Comparison of ENCODE assay signal across 35 cellular contexts in genomic region chr15:33987444-33987843, GRCh38. TPM values are rescaled to one million over a fixed set of nuclear protein-coding genes. Genes with fewer than 3 reads are reported as not detected.
"Had no signal": no experiment of that assay in that cellular context is flagged by ENCODE, and none has a peak within 500 bp of the region (broad histone marks: within the 10 kb centered on the region; RNA-seq: fewer than 3 reads in every experiment).

No MANE protein-coding gene starts in this region.

- H3K4me3 ChIP-seq: adrenal gland, cardiac muscle cell, Peyer's patch, SJSA1 had no signal

- H3K36me3 Mint-ChIP-seq: activated naive CD4-positive, alpha-beta T cell treated with anti-CD3 and anti-CD28 coated beads, Interleukin-2, amount 50 U/mL, for 72 hours; WTC11 had no signal

- H3K36me3 ChIP-seq: adrenal gland, brain microvascular endothelial cell, cardiac muscle cell, Peyer's patch, SJSA1 had no signal

- H3K27ac Mint-ChIP-seq: activated CD4-positive, alpha-beta T cell treated with anti-CD3 and anti-CD28 coated beads for 36 hours; activated CD4-positive, alpha-beta T cell treated with anti-CD3 and anti-CD28 coated beads, Interleukin-2, amount 10 ng/mL, durations not matched to agents 7 days and 5 days; activated naive CD4-positive, alpha-beta T cell treated with anti-CD3 and anti-CD28 coated beads for 36 hours; activated naive CD4-positive, alpha-beta T cell treated with anti-CD3 and anti-CD28 coated beads, Interleukin-2, amount 50 U/mL, for 72 hours; activated T-helper 1 cell treated with anti-CD3 and anti-CD28 coated beads, Interleukin-12 subunit alpha, Interleukin-12 subunit beta, Interleukin-2, Interleukin-4 antibody, amounts not matched to agents 30 ng/mL and 10 ng/mL and 1 ng/mL, durations not matched to agents 14 hours and 24 hours and 36 hours; T-helper 1 cell treated with Interleukin-12 subunit alpha and Interleukin-12 subunit beta and Interleukin-4 antibody, amounts not matched to agents 30 μg/mL and 1 μg/mL, for 36 hours; T-helper 2 cell treated with Interferon-gamma antibody and Interleukin-4, amounts not matched to agents 5 μg/mL and 100 μg/mL, for 36 hours; WTC11 had no signal

- H3K4me3 Mint-ChIP-seq: activated CD4-positive, alpha-beta T cell treated with anti-CD3 and anti-CD28 coated beads for 36 hours; activated CD4-positive, alpha-beta T cell treated with anti-CD3 and anti-CD28 coated beads, Interleukin-2, amount 10 ng/mL, durations not matched to agents 7 days and 5 days; activated naive CD4-positive, alpha-beta T cell treated with anti-CD3 and anti-CD28 coated beads for 36 hours; activated T-cell treated with anti-CD3 and anti-CD28 coated beads, Interleukin-2, amount 50 U/mL, for 4 hours; activated T-helper 1 cell treated with anti-CD3 and anti-CD28 coated beads, Interleukin-12 subunit alpha, Interleukin-12 subunit beta, Interleukin-2, Interleukin-4 antibody, amounts not matched to agents 30 ng/mL and 10 ng/mL and 1 ng/mL, durations not matched to agents 14 hours and 24 hours and 36 hours; T-helper 1 cell treated with Interleukin-12 subunit alpha and Interleukin-12 subunit beta and Interleukin-4 antibody, amounts not matched to agents 30 μg/mL and 1 μg/mL, for 36 hours; T-helper 2 cell treated with Interferon-gamma antibody and Interleukin-4, amounts not matched to agents 5 μg/mL and 100 μg/mL, for 36 hours; WTC11 had no signal

- H3K9me3 ChIP-seq: adrenal gland, Peyer's patch, SJSA1, SK-N-SH had no signal

- H3K9ac ChIP-seq: KMS-11, SK-N-SH had no signal

- H3K4me1 ChIP-seq: adrenal gland, Peyer's patch had no signal

- H3K4me1 Mint-ChIP-seq: activated CD4-positive, alpha-beta T cell treated with anti-CD3 and anti-CD28 coated beads, Interleukin-2, amount 10 ng/mL, durations not matched to agents 7 days and 5 days had no signal

- H3K27me3 Mint-ChIP-seq: activated CD4-positive, alpha-beta T cell treated with anti-CD3 and anti-CD28 coated beads for 36 hours; activated CD4-positive, alpha-beta T cell treated with anti-CD3 and anti-CD28 coated beads, Interleukin-2, amount 10 ng/mL, durations not matched to agents 7 days and 5 days had no signal

- H3K9me3 Mint-ChIP-seq: activated CD4-positive, alpha-beta T cell treated with anti-CD3 and anti-CD28 coated beads, Interleukin-2, amount 10 ng/mL, durations not matched to agents 7 days and 5 days; activated naive CD4-positive, alpha-beta T cell treated with anti-CD3 and anti-CD28 coated beads for 36 hours; activated naive CD4-positive, alpha-beta T cell treated with anti-CD3 and anti-CD28 coated beads, Interleukin-2, amount 50 U/mL, for 72 hours; activated T-cell treated with anti-CD3 and anti-CD28 coated beads, Interleukin-2, amount 50 U/mL, for 4 hours; activated T-helper 1 cell treated with anti-CD3 and anti-CD28 coated beads, Interleukin-12 subunit alpha, Interleukin-12 subunit beta, Interleukin-2, Interleukin-4 antibody, amounts not matched to agents 30 ng/mL and 10 ng/mL and 1 ng/mL, durations not matched to agents 14 hours and 24 hours and 36 hours; T-helper 1 cell treated with Interleukin-12 subunit alpha and Interleukin-12 subunit beta and Interleukin-4 antibody, amounts not matched to agents 30 μg/mL and 1 μg/mL, for 36 hours; T-helper 2 cell treated with Interferon-gamma antibody and Interleukin-4, amounts not matched to agents 5 μg/mL and 100 μg/mL, for 36 hours had no signal

- H3K27me3 ChIP-seq: adrenal gland, brain microvascular endothelial cell, cardiac muscle cell, Peyer's patch, SJSA1 had no signal

- H3K27ac ChIP-seq: adrenal gland, brain microvascular endothelial cell, cardiac muscle cell, KMS-11, Peyer's patch, SJSA1 had no signal

- DNase-seq: activated CD4-positive, alpha-beta T cell treated with anti-CD3 and anti-CD28 coated beads for 36 hours; activated CD4-positive, alpha-beta T cell treated with anti-CD3 and anti-CD28 coated beads, Interleukin-2, amount 10 ng/mL, durations not matched to agents 7 days and 5 days; activated CD4-positive, alpha-beta T cell treated with anti-CD3 and anti-CD28 coated beads, Interleukin-2, amount 50 U/mL, for 48 hours; activated CD8-positive, alpha-beta memory T cell treated with anti-CD3 and anti-CD28 coated beads, Interleukin-2, amount 50 U/mL, for 4 hours; activated gamma-delta T cell treated with Interleukin-2 at 50 U/mL for 16 hours; activated naive CD4-positive, alpha-beta T cell treated with anti-CD3 and anti-CD28 coated beads for 36 hours; activated T-cell treated with anti-CD3 and anti-CD28 coated beads for 4 hours; activated T-cell treated with anti-CD3 and anti-CD28 coated beads, Interleukin-2, amount 50 U/mL, for 4 hours; adrenal gland; brain microvascular endothelial cell; MM.1S; MV-4-11; NCI-H1092 treated with DMSO at 0.1 percent for 48 hours; NCI-H1436; NCI-H1694; NCI-H1930; NCI-H2081 treated with DMSO at 0.1 percent for 48 hours; NCI-H226; NCI-H446 treated with DMSO at 0.1 percent for 48 hours; NCI-H524; NCI-H69; NCI-H82; PC-3; Peyer's patch; RPMI8226; SHP77 treated with DMSO at 0.1 percent for 48 hours; SK-N-SH had no signal

RNA-seq across cellular contexts. Expression of gene CHRM5, which starts 19.1 kb away (rescaled TPM):
- total RNA-seq: activated CD4-positive, alpha-beta T cell treated with anti-CD3 and anti-CD28 coated beads for 36 hours; activated CD4-positive, alpha-beta T cell treated with anti-CD3 and anti-CD28 coated beads, Interleukin-2, amount 10 ng/mL, durations not matched to agents 7 days and 5 days; activated naive CD4-positive, alpha-beta T cell treated with anti-CD3 and anti-CD28 coated beads for 36 hours; activated naive CD4-positive, alpha-beta T cell treated with anti-CD3 and anti-CD28 coated beads, Interleukin-2, amount 50 U/mL, for 72 hours; activated T-helper 1 cell treated with anti-CD3 and anti-CD28 coated beads, Interleukin-12 subunit alpha, Interleukin-12 subunit beta, Interleukin-2, Interleukin-4 antibody, amounts not matched to agents 30 ng/mL and 10 ng/mL and 1 ng/mL, durations not matched to agents 14 hours and 24 hours and 36 hours; adrenal gland; cardiac muscle cell; Peyer's patch; WTC11 had no signal
- polyA plus RNA-seq: cardiac muscle cell had no signal
